Comparison of ENCODE assay signal across 20 cellular contexts in genomic region chr5:82639393-82640144, GRCh38.
DNase-seq lines count a peak whose midpoint lies in the region; ATAC-seq and TF ChIP-seq lines count a peak whose summit lies in the region.
"Had no signal": no experiment of that assay in that cellular context is flagged by ENCODE, and none has a peak within 500 bp of the region (broad histone marks: within the 10 kb centered on the region; RNA-seq: fewer than 3 reads in every experiment).

No MANE protein-coding gene starts in this region.

- H3K9me3 ChIP-seq in heart left ventricle, result no peaks in the 10 kb centered on the region

- no peak for TF ChIP-seq POLR2A in heart left ventricle (IDR thresholded peaks at IDR 0.05)

- TF ChIP-seq CTCF in KMS-11 (conservative IDR thresholded peaks at IDR 0.05; ENCODE audit: low read depth, low read length) (no peak), VCaP (conservative IDR thresholded peaks at IDR 0.05) (no peak), fibroblast of the aortic adventitia (IDR thresholded peaks at IDR 0.05; ENCODE audit: insufficient read depth, low read length) (no peak), heart left ventricle (IDR thresholded peaks at IDR 0.05) (no peak), MCF 10A (IDR thresholded peaks at IDR 0.05; ENCODE audit: unreplicated experiment) (no peak), glutamatergic neuron (IDR thresholded peaks at IDR 0.05; ENCODE audit: partially characterized antibody, unreplicated experiment) (no peak)

- no peak for ATAC-seq in heart left ventricle
- ATAC-seq: stimulated activated naive CD8-positive, alpha-beta T cell treated with anti-CD3 and anti-CD28 coated beads, Interleukin-15, amount 100 ng/mL, for 72 hours; T-helper 17 cell had no signal

- H3K4me2 ChIP-seq in KMS-11, result peak overlapping the region; percentile 75

- peak overlapping the region; percentile 45 for H3K9ac ChIP-seq in KMS-11

- H3K9me3 Mint-ChIP-seq in MCF 10A (ENCODE audit: unreplicated experiment) (no peaks in the 10 kb centered on the region), glutamatergic neuron (ENCODE audit: unreplicated experiment) (no peaks in the 10 kb centered on the region)
- H3K9me3 Mint-ChIP-seq: H9; stimulated activated naive CD8-positive, alpha-beta T cell treated with anti-CD3 and anti-CD28 coated beads, Interleukin-15, amount 100 ng/mL, for 72 hours had no signal

- H3K27me3 ChIP-seq in KMS-11 (ENCODE audit: insufficient read depth, low read depth), result no peaks in the 10 kb centered on the region
- H3K27me3 ChIP-seq in heart left ventricle, result no peaks in the 10 kb centered on the region

- H3K4me3 ChIP-seq in KMS-11 (IDR thresholded peaks at IDR 0.05; ENCODE audit: insufficient read depth, low read depth, low read length) (no peak overlapping the region), fibroblast of the aortic adventitia (ENCODE audit: low read depth, low read length) (no peak overlapping the region), heart left ventricle (no peak overlapping the region)
- H3K4me3 ChIP-seq: skin epidermis had no signal

- 64 to 73% (median 67%) methylated on average over 2 of the region's 2 CpGs for WGBS in heart left ventricle, 4 donors

- no peaks in the 10 kb centered on the region for H4K20me1 ChIP-seq in KMS-11 (ENCODE audit: insufficient read depth)

- BruUV-seq in MCF 10A (replicated peaks; lab: Mats Ljungman, UMichigan), result no TSS peak

- peak overlapping the region; percentile 86 for H3K27ac ChIP-seq in KMS-11
- H3K27ac ChIP-seq in VCaP, result peak overlapping the region; percentile 40; the same call in 1 of the 2 replicates
- H3K27ac ChIP-seq in heart left ventricle, result peak overlapping the region in 1 of 12 donors; percentile 43
- H3K27ac ChIP-seq: RWPE1 had no signal

- intact Hi-C loops in heart left ventricle (cut with DNase I) (loop anchor here (2.0 to 10.0 kb wide), 18 partner anchors 153 to 928 kb away; partner anchors contain the start of genes VCAN (in 4 of the 10), TMEM167A (in 2 of the 10) and XRCC4 (in 2 of the 10)), MCF 10A (cut with micrococcal nuclease) (no loop called here)

- H2AFZ ChIP-seq in KMS-11 (ENCODE audit: low read depth), result peak overlapping the region; percentile 56; the same call in 1 of the 2 replicates

- H3K27ac Mint-ChIP-seq in MCF 10A (ENCODE audit: low read depth, unreplicated experiment) (no peak overlapping the region), glutamatergic neuron (ENCODE audit: unreplicated experiment) (no peak overlapping the region)
- H3K27ac Mint-ChIP-seq: H9; stimulated activated naive CD8-positive, alpha-beta T cell treated with anti-CD3 and anti-CD28 coated beads, Interleukin-15, amount 100 ng/mL, for 72 hours; T-helper 17 cell had no signal

- H3K4me1 ChIP-seq in KMS-11 (ENCODE audit: low read depth, poor library complexity, severe bottlenecking) (peaks cover 76% of the 10 kb centered on the region), heart left ventricle (peaks cover 0 to 24% (median 5%) of the 10 kb centered on the region in 12 donors)

- no peaks in the 10 kb centered on the region for H3K79me2 ChIP-seq in KMS-11 (ENCODE audit: insufficient read depth, low read depth)

- H3K36me3 ChIP-seq in KMS-11 (ENCODE audit: insufficient read depth), result no peaks in the 10 kb centered on the region
- H3K36me3 ChIP-seq in heart left ventricle, result no peaks in the 10 kb centered on the region

- DNase-seq in fibroblast of the aortic adventitia (ENCODE audit: low read depth), result peak; percentile 71
- peak; percentile 28 for DNase-seq in renal cortical epithelial cell (ENCODE audit: low read depth)
- no peak for DNase-seq in heart left ventricle
- DNase-seq in MCF 10A (ENCODE audit: unreplicated experiment), result no peak
- no peak for DNase-seq in glutamatergic neuron
- no peak for DNase-seq in iPS-NIHi11 (ENCODE audit: low spot score)
- DNase-seq: activated CD4-positive, alpha-beta T cell treated with anti-CD3 and anti-CD28 coated beads for 1 hour; activated CD8-positive, alpha-beta memory T cell treated with anti-CD3 and anti-CD28 coated beads, Interleukin-2, amount 50 U/mL, for 4 hours; activated naive CD4-positive, alpha-beta T cell treated with Interleukin-2 at 50 U/mL for 16 hours; cerebellar nuclear complex; H9; hippocampal formation; NCI-H146; NCI-H526 treated with DMSO at 0.1 percent for 48 hours; stimulated activated naive CD8-positive, alpha-beta T cell treated with anti-CD3 and anti-CD28 coated beads, Interleukin-15, amount 100 ng/mL, for 72 hours; T-helper 17 cell had no signal

- H3K4me3 Mint-ChIP-seq in MCF 10A (ENCODE audit: unreplicated experiment) (no peak overlapping the region), glutamatergic neuron (ENCODE audit: unreplicated experiment) (no peak overlapping the region)
- H3K4me3 Mint-ChIP-seq: H9; stimulated activated naive CD8-positive, alpha-beta T cell treated with anti-CD3 and anti-CD28 coated beads, Interleukin-15, amount 100 ng/mL, for 72 hours; T-helper 17 cell had no signal

- H3K36me3 Mint-ChIP-seq in MCF 10A (ENCODE audit: insufficient read depth, unreplicated experiment), result no peaks in the 10 kb centered on the region
- no peaks in the 10 kb centered on the region for H3K36me3 Mint-ChIP-seq in glutamatergic neuron (ENCODE audit: unreplicated experiment)

- H3K4me1 Mint-ChIP-seq in MCF 10A (ENCODE audit: insufficient read depth, unreplicated experiment) (peaks cover 7% of the 10 kb centered on the region), glutamatergic neuron (ENCODE audit: low read depth, unreplicated experiment) (peaks cover 4% of the 10 kb centered on the region)
- H3K4me1 Mint-ChIP-seq: stimulated activated naive CD8-positive, alpha-beta T cell treated with anti-CD3 and anti-CD28 coated beads, Interleukin-15, amount 100 ng/mL, for 72 hours had no signal

- H3K27me3 Mint-ChIP-seq in MCF 10A (ENCODE audit: insufficient read depth, unreplicated experiment), result no peaks in the 10 kb centered on the region
- peaks cover 1% of the 10 kb centered on the region for H3K27me3 Mint-ChIP-seq in glutamatergic neuron (ENCODE audit: unreplicated experiment)
- H3K27me3 Mint-ChIP-seq: stimulated activated naive CD8-positive, alpha-beta T cell treated with anti-CD3 and anti-CD28 coated beads, Interleukin-15, amount 100 ng/mL, for 72 hours; T-helper 17 cell had no signal

- POLR2A ChIA-PET in MCF 10A (lab: Yijun Ruan, JAX), result no interaction called here

- CTCF ChIA-PET in MCF 10A (lab: Yijun Ruan, JAX), result interaction anchor here (0.6 to 0.7 kb wide), 7 partner anchors 163 to 928 kb away, joined by 3 to 4 read pairs (median 3); no protein-coding TSS in a partner anchor

Comparison
In these comparisons a context has a peak if more than half of its experiments do, and no peak if none do; other contexts are left out.
1. DNase-seq: peak in fibroblast of the aortic adventitia (single experiment) and renal cortical epithelial cell (single experiment); none in heart left ventricle (0 of 5), MCF 10A (single experiment), glutamatergic neuron (single experiment) and iPS-NIHi11 (single experiment).